Comparison of ENCODE assay signal across 14 cellular contexts in genomic region chr4:84319124-84319523, GRCh38.
DNase-seq lines count a peak whose midpoint lies in the region; ATAC-seq and TF ChIP-seq lines count a peak whose summit lies in the region.
"Had no signal": no experiment of that assay in that cellular context is flagged by ENCODE, and none has a peak within 500 bp of the region (broad histone marks: within the 10 kb centered on the region; RNA-seq: fewer than 3 reads in every experiment).

No MANE protein-coding gene starts in this region.

- no peaks in the 10 kb centered on the region for H3F3A ChIP-seq in GM23248 (ENCODE audit: insufficient read depth)

- TF ChIP-seq CTCF in epithelial cell of esophagus (IDR thresholded peaks at IDR 0.05; ENCODE audit: insufficient read depth, low read depth, low read length, missing control alignments) (no peak), prostate gland (IDR thresholded peaks at IDR 0.05) (no peak), natural killer cell (IDR thresholded peaks at IDR 0.05) (no peak)

- no peak overlapping the region for H3K4me3 Mint-ChIP-seq in natural killer cell
- H3K4me3 Mint-ChIP-seq: activated CD4-positive, alpha-beta memory T cell treated with anti-CD3 and anti-CD28 coated beads, Interleukin-2, amount 10 ng/mL, durations not matched to agents 7 days and 5 days; CD4-positive, CD25-positive, alpha-beta regulatory T cell; naive B cell had no signal

- H4K20me1 ChIP-seq in GM23248 (ENCODE audit: insufficient read depth) = no peaks in the 10 kb centered on the region

- no peaks in the 10 kb centered on the region for H3K9me3 ChIP-seq in GM23248 (ENCODE audit: low read depth)
- H3K9me3 ChIP-seq in prostate gland = no peaks in the 10 kb centered on the region
- H3K9me3 ChIP-seq: sigmoid colon had no signal

- no peaks in the 10 kb centered on the region for H3K4me1 Mint-ChIP-seq in natural killer cell
- H3K4me1 Mint-ChIP-seq: activated CD4-positive, alpha-beta memory T cell treated with anti-CD3 and anti-CD28 coated beads, Interleukin-2, amount 10 ng/mL, durations not matched to agents 7 days and 5 days; CD4-positive, CD25-positive, alpha-beta regulatory T cell; naive B cell had no signal

- H3K79me2 ChIP-seq in GM23248 (ENCODE audit: insufficient read depth) = no peaks in the 10 kb centered on the region

- no peak overlapping the region for H2AFZ ChIP-seq in GM23248

- WGBS in GM23248 (ENCODE audit: low coverage in 1 of 2, low lambda C conversion rate in 2 of 2, missing lambda C conversion rate in 2 of 2), 2 experiments = 16 to 17% methylated on average over 4 of the region's 4 CpGs
- WGBS in prostate gland = 38% methylated on average over 4 of the region's 4 CpGs

- H3K9me3 Mint-ChIP-seq in natural killer cell = peaks cover 7 to 9% of the 10 kb centered on the region in 2 donors
- H3K9me3 Mint-ChIP-seq: activated CD4-positive, alpha-beta memory T cell treated with anti-CD3 and anti-CD28 coated beads, Interleukin-2, amount 10 ng/mL, durations not matched to agents 7 days and 5 days had no signal

- in situ Hi-C loops in GM23248 (cut with MboI) = no loop called here

- H3K27ac Mint-ChIP-seq in natural killer cell = no peak overlapping the region
- H3K27ac Mint-ChIP-seq: activated CD4-positive, alpha-beta memory T cell treated with anti-CD3 and anti-CD28 coated beads, Interleukin-2, amount 10 ng/mL, durations not matched to agents 7 days and 5 days; CD4-positive, CD25-positive, alpha-beta regulatory T cell; naive B cell had no signal

- intact Hi-C loops in prostate gland (cut with DNase I) = no loop called here
- intact Hi-C loops in natural killer cell (cut with micrococcal nuclease) = no loop called here

- TF ChIP-seq POLR2A in prostate gland (IDR thresholded peaks at IDR 0.05) = no peak

- H3K27ac ChIP-seq in GM23248 (no peak overlapping the region), prostate gland (no peak overlapping the region)
- H3K27ac ChIP-seq: sigmoid colon had no signal

- no peaks in the 10 kb centered on the region for H3K36me3 Mint-ChIP-seq in natural killer cell
- H3K36me3 Mint-ChIP-seq: CD4-positive, CD25-positive, alpha-beta regulatory T cell; naive B cell had no signal

- no peaks in the 10 kb centered on the region for H3K9me2 ChIP-seq in GM23248 (ENCODE audit: insufficient read depth)

- no peaks in the 10 kb centered on the region for H3K27me3 Mint-ChIP-seq in natural killer cell (ENCODE audit: low read depth in 2 of 2)
- H3K27me3 Mint-ChIP-seq: activated CD4-positive, alpha-beta memory T cell treated with anti-CD3 and anti-CD28 coated beads, Interleukin-2, amount 10 ng/mL, durations not matched to agents 7 days and 5 days; CD4-positive, CD25-positive, alpha-beta regulatory T cell had no signal

- ATAC-seq in natural killer cell = no peak
- ATAC-seq in HG03460 (IDR thresholded peaks at IDR 0.05; ENCODE audit: unreplicated experiment) = no peak
- ATAC-seq in GM19023 (IDR thresholded peaks at IDR 0.05; ENCODE audit: unreplicated experiment) = no peak

- no peaks in the 10 kb centered on the region for H3K36me3 ChIP-seq in GM23248 (ENCODE audit: low read depth)
- H3K36me3 ChIP-seq in prostate gland = no peaks in the 10 kb centered on the region
- H3K36me3 ChIP-seq: sigmoid colon had no signal

- H3K4me3 ChIP-seq in GM23248 (no peak overlapping the region), epithelial cell of esophagus (ENCODE audit: low read length) (no peak overlapping the region), prostate gland (no peak overlapping the region)
- H3K4me3 ChIP-seq: sigmoid colon had no signal

- H3K4me2 ChIP-seq in GM23248 (ENCODE audit: unreplicated experiment) = no peak overlapping the region

- no peaks in the 10 kb centered on the region for H3K4me1 ChIP-seq in GM23248 (ENCODE audit: insufficient read depth)
- H3K4me1 ChIP-seq in prostate gland (replicated peaks) = no peaks in the 10 kb centered on the region
- H3K4me1 ChIP-seq: sigmoid colon had no signal

- H3K9ac ChIP-seq in GM23248 = no peak overlapping the region

- DNase-seq in GM23248 (peak; percentile 55), NCI-H460 (ENCODE audit: extremely low read depth, low read depth) (peak; percentile 68), epithelial cell of esophagus (ENCODE audit: low read depth) (peak; percentile 46), prostate gland (ENCODE audit: low spot score) (peak; percentile 14), natural killer cell (no peak), KG1 (lab: John Stamatoyannopoulos, UW) (no peak)
- DNase-seq: activated CD4-positive, alpha-beta memory T cell treated with anti-CD3 and anti-CD28 coated beads, Interleukin-2, amount 10 ng/mL, durations not matched to agents 7 days and 5 days; activated gamma-delta T cell; CD4-positive, CD25-positive, alpha-beta regulatory T cell; GF-D8; naive B cell; sigmoid colon had no signal

- no peaks in the 10 kb centered on the region for H3K27me3 ChIP-seq in GM23248 (replicated peaks; ENCODE audit: insufficient read depth)
- no peaks in the 10 kb centered on the region for H3K27me3 ChIP-seq in prostate gland (replicated peaks; ENCODE audit: insufficient read depth)
- H3K27me3 ChIP-seq: sigmoid colon had no signal

Comparison
In these comparisons a context has a peak if more than half of its experiments do, and no peak if none do; other contexts are left out.
1. DNase-seq: peak in GM23248 (single experiment), NCI-H460 (single experiment), epithelial cell of esophagus (single experiment) and prostate gland (single experiment); none in natural killer cell (single experiment) and KG1 (single experiment).